In genomic region chr10:32317795-32318194, GRCh38 we compare ENCODE assay signal across 8 cellular contexts. TPM values are rescaled to one million over a fixed set of nuclear protein-coding genes. Genes with fewer than 3 reads are reported as not detected.
DNase-seq lines count a peak whose midpoint lies in the region; ATAC-seq and TF ChIP-seq lines count a peak whose summit lies in the region.

No MANE protein-coding gene starts in this region.

- no peak for TF ChIP-seq CTCF in HEK293 (tag by site-specific recombination; IDR thresholded peaks at IDR 0.05)
- no peak for TF ChIP-seq CTCF in MM.1S (IDR thresholded peaks at IDR 0.05; ENCODE audit: low read length)

- no peak overlapping the region for H2BK5ac ChIP-seq in trophoblast cell (ENCODE audit: low read depth, low read length, poor library complexity)

- H4K8ac ChIP-seq in trophoblast cell (ENCODE audit: low read depth, low read length) = no peak overlapping the region

- no peaks in the 10 kb centered on the region for H3K79me1 ChIP-seq in trophoblast cell (ENCODE audit: low read length)

- peak overlapping the region; percentile 72 for H3K4me2 ChIP-seq in MM.1S (ENCODE audit: low read depth, low read length)
- H3K4me2 ChIP-seq in trophoblast cell (ENCODE audit: low read length) = no peak overlapping the region

- H3K36me3 ChIP-seq in HEK293 (ENCODE audit: control insufficient read depth in 2 of 2, insufficient read depth in 1 of 2, low read length in 2 of 2) (no peaks in the 10 kb centered on the region), MM.1S (replicated peaks; ENCODE audit: insufficient read depth, low read length) (no peaks in the 10 kb centered on the region), trophoblast cell (ENCODE audit: control insufficient read depth in 1 of 2, insufficient read depth in 2 of 2, low read length in 2 of 2) (no peaks in the 10 kb centered on the region)

- peak overlapping the region; percentile 6 for H3K4ac ChIP-seq in trophoblast cell (ENCODE audit: low read depth, low read length)

- no peak overlapping the region for H4K12ac ChIP-seq in trophoblast cell (ENCODE audit: low read depth, low read length)

- H3K14ac ChIP-seq in trophoblast cell (ENCODE audit: low read length) = no peak overlapping the region

- CTCF ChIA-PET in HEK293 (lab: Yijun Ruan, JAX) = no interaction called here

- H3K4me1 ChIP-seq in HEK293 (ENCODE audit: control insufficient read depth, insufficient read depth, low read length) = no peaks in the 10 kb centered on the region
- peaks cover 56% of the 10 kb centered on the region for H3K4me1 ChIP-seq in MM.1S (ENCODE audit: low read length)
- H3K4me1 ChIP-seq in trophoblast cell (ENCODE audit: control insufficient read depth in 1 of 2, insufficient read depth in 2 of 2, low read length in 2 of 2) = no peaks in the 10 kb centered on the region

- no CpG with 5 or more reads among the region's 5 CpGs for WGBS in trophoblast cell (ENCODE audit: extremely low coverage, insufficient coverage, insufficient read length)

- peak; percentile 95 for ATAC-seq in GM18873 (IDR thresholded peaks at IDR 0.05; ENCODE audit: low FRiP score, unreplicated experiment)

- H2BK12ac ChIP-seq in trophoblast cell (ENCODE audit: low read length) = no peak overlapping the region

- H3K18ac ChIP-seq in trophoblast cell (ENCODE audit: low read length) = no peak overlapping the region

- H3K9me3 ChIP-seq in HEK293 (ENCODE audit: control insufficient read depth, insufficient read depth, low read depth, low read length) = no peaks in the 10 kb centered on the region
- no peaks in the 10 kb centered on the region for H3K9me3 ChIP-seq in MM.1S (replicated peaks; ENCODE audit: insufficient read depth, low read length)
- H3K9me3 ChIP-seq in trophoblast cell (ENCODE audit: insufficient read depth, low read depth, low read length) = no peaks in the 10 kb centered on the region

- H3K27ac ChIP-seq in HEK293 (ENCODE audit: extremely low read depth, low read depth, low read length) = no peak overlapping the region
- H3K27ac ChIP-seq in MM.1S (ENCODE audit: low read length) = peak overlapping the region; percentile 81
- no peak overlapping the region for H3K27ac ChIP-seq in trophoblast cell (ENCODE audit: low read depth, low read length)
- no peak overlapping the region for H3K27ac ChIP-seq in substantia nigra (ENCODE audit: low read depth, low read length, poor library complexity, severe bottlenecking)

- H3K9ac ChIP-seq in MM.1S (ENCODE audit: low read length) = peak overlapping the region; percentile 34; the same call in 1 of the 2 replicates
- H3K9ac ChIP-seq in trophoblast cell (ENCODE audit: low read length) = no peak overlapping the region

- H2AK5ac ChIP-seq in trophoblast cell (ENCODE audit: low read length) = no peak overlapping the region

- peaks cover 100% of the 10 kb centered on the region for H3K79me2 ChIP-seq in MM.1S (ENCODE audit: low read length)
- no peaks in the 10 kb centered on the region for H3K79me2 ChIP-seq in trophoblast cell (ENCODE audit: control insufficient read depth, insufficient read depth, low read length, poor library complexity)

- DNase-seq in MM.1S (peak; percentile 84), trophoblast cell (no peak), substantia nigra (lab: John Stamatoyannopoulos, UW) (no peak), OCI-M1 (lab: John Stamatoyannopoulos, UW) (no peak), HuH-7.5 (ENCODE audit: low spot score) (no peak), NOMO-1 treated with DMSO at 0.1 percent for 48 hours (lab: John Stamatoyannopoulos, UW; ENCODE audit: unreplicated experiment) (no peak)

- POLR2A ChIA-PET in HEK293 (lab: Yijun Ruan, JAX) = no interaction called here

- no peak overlapping the region for H4K91ac ChIP-seq in trophoblast cell (ENCODE audit: low read depth, low read length)

- peaks cover 19% of the 10 kb centered on the region for H3F3A ChIP-seq in MM.1S (ENCODE audit: insufficient read depth, low read length)

- H3K27me3 ChIP-seq in MM.1S (replicated peaks; ENCODE audit: insufficient read depth, low read length) (no peaks in the 10 kb centered on the region), trophoblast cell (ENCODE audit: insufficient read depth, low read length) (no peaks in the 10 kb centered on the region)

- H2BK120ac ChIP-seq in trophoblast cell (ENCODE audit: insufficient read depth, low read length, poor library complexity) = no peak overlapping the region

- H3K4me3 ChIP-seq in HEK293 (ENCODE audit: low read depth, low read length) = no peak overlapping the region
- H3K4me3 ChIP-seq in MM.1S (ENCODE audit: low read length) = peak overlapping the region; percentile 37
- no peak overlapping the region for H3K4me3 ChIP-seq in trophoblast cell (ENCODE audit: low read depth, low read length)

- no peak overlapping the region for H2AFZ ChIP-seq in MM.1S (ENCODE audit: low read length)
- H2AFZ ChIP-seq in trophoblast cell (ENCODE audit: insufficient read depth, low read length, poor library complexity) = no peak overlapping the region

- H3K9me2 ChIP-seq in MM.1S (replicated peaks; ENCODE audit: insufficient read depth, low read length) = no peaks in the 10 kb centered on the region

- no peak overlapping the region for H3K23ac ChIP-seq in trophoblast cell (ENCODE audit: low read length)

- H4K20me1 ChIP-seq in MM.1S (ENCODE audit: insufficient read depth, low read length) = peaks cover 28% of the 10 kb centered on the region; the same call in 1 of the 2 replicates

TF ChIP-seq in HEK293, 187 proteins besides CTCF, POLR2A, EP300 and RAD21 (continues in another document):
- no peak for TF ChIP-seq ZBTB49 (tag by site-specific recombination; IDR thresholded peaks at IDR 0.05; ENCODE audit: low read depth)
- no peak for TF ChIP-seq ZNF311 (tag by site-specific recombination; IDR thresholded peaks at IDR 0.05; ENCODE audit: borderline replicate concordance)
- no peak for TF ChIP-seq RBAK (tag by site-specific recombination; IDR thresholded peaks at IDR 0.05)
- TF ChIP-seq ZNF10 (tag by site-specific recombination; IDR thresholded peaks at IDR 0.05) = no peak
- TF ChIP-seq SCRT2 (tag by site-specific recombination; IDR thresholded peaks at IDR 0.05) = peak; percentile 65
- TF ChIP-seq SCRT1 (tag by site-specific recombination; IDR thresholded peaks at IDR 0.05; ENCODE audit: borderline replicate concordance) = peak; percentile 53; the same call in 1 of the 2 replicates
- TF ChIP-seq PRDM10 (tag by site-specific recombination; IDR thresholded peaks at IDR 0.05) = no peak
- no peak for TF ChIP-seq ZNF248 (tag by site-specific recombination; IDR thresholded peaks at IDR 0.05)
- TF ChIP-seq ZNF223 (tag by site-specific recombination; IDR thresholded peaks at IDR 0.05) = no peak
- TF ChIP-seq ZSCAN18 (tag by site-specific recombination; IDR thresholded peaks at IDR 0.05) = no peak
- TF ChIP-seq ZNF146 (tag by site-specific recombination; IDR thresholded peaks at IDR 0.05) = no peak
- no peak for TF ChIP-seq ZNF596 (tag by site-specific recombination; IDR thresholded peaks at IDR 0.05)

RNA-seq across cellular contexts. Expression of gene EPC1, which starts 29.2 kb away (rescaled TPM):
- polyA plus RNA-seq in trophoblast cell (2013) = 20.2 and 21.7 TPM in 2 replicates
